ENCODE assay signal across 13 cellular contexts in the genomic region with DNA sequence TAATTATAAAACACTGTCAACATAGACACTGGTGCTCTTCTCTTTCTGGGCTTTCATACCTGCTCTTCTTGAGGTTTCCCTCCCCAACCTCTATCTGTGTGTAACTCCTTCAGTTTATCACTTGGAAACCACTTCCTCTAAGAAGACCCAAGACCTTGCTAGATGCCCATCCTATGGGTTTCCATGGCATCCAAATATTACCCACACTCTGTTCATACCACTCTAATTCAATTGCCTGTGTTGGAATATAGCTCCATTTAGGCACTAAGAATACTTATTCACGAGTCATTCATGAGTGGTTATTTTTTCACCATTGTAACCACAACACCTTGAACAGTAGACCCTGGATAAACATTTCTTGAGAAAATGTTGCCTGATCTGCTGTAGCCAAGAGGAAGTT.
DNase-seq lines count a peak whose midpoint lies in the region; ATAC-seq and TF ChIP-seq lines count a peak whose summit lies in the region.
"Had no signal": no experiment of that assay in that cellular context is flagged by ENCODE, and none has a peak within 500 bp of the region (broad histone marks: within the 10 kb centered on the region; RNA-seq: fewer than 3 reads in every experiment).

No MANE protein-coding gene starts in this region.

- H3K27me3 Mint-ChIP-seq in T-cell: no peaks in the 10 kb centered on the region

- H3K4me3 Mint-ChIP-seq in T-cell: peak overlapping the region in 2 of 3 donors; percentile 5 to 25

- POLR2A ChIA-PET in T-cell (lab: Charles Lee): interaction anchor here (0.9 to 1.3 kb wide), 3 partner anchors 29 to 47 kb away, joined by 3 read pairs; no protein-coding TSS in a partner anchor

- intact Hi-C loops in transverse colon (cut with DNase I; ENCODE audit: low total_unique reads): no loop called here

- no peak for TF ChIP-seq EP300 in transverse colon (IDR thresholded peaks at IDR 0.05; ENCODE audit: low read depth)

- DNase-seq in ACHN: peak; percentile 4
- DNase-seq in GDM1 (lab: John Stamatoyannopoulos, UW): peak; percentile 66
- no peak for DNase-seq in T-cell
- DNase-seq in foreskin keratinocyte: peak in 1 of 2 donors; percentile 42
- DNase-seq in LoVo (ENCODE audit: low spot score): no peak
- no peak for DNase-seq in germinal center (ENCODE audit: low spot score)
- DNase-seq in transverse colon: no peak
- DNase-seq: activated CD8-positive, alpha-beta memory T cell treated with anti-CD3 and anti-CD28 coated beads for 24 hours; NCI-H510A; Peyer's patch; stimulated activated CD4-positive, alpha-beta T cell treated with anti-CD3 and anti-CD28 coated beads, Interleukin-1b, Interleukin-23, amount 100 ng/mL, for 48 hours; uterus had no signal

- H3K27me3 ChIP-seq in foreskin keratinocyte: no peaks in the 10 kb centered on the region
- H3K27me3 ChIP-seq in transverse colon: no peaks in the 10 kb centered on the region
- H3K27me3 ChIP-seq: Peyer's patch, uterus had no signal

- no peak overlapping the region for H3K4me3 ChIP-seq in transverse colon
- H3K4me3 ChIP-seq: Peyer's patch, uterus had no signal

- H3K9me3 ChIP-seq in transverse colon: no peaks in the 10 kb centered on the region
- H3K9me3 ChIP-seq: Peyer's patch, uterus had no signal

- 69 to 71% methylated on average over 1 of the region's 1 CpG for WGBS in transverse colon (ENCODE audit: low coverage in 1 of 2), 2 donors

- H3K4me1 Mint-ChIP-seq in T-cell: peaks cover 34 to 40% (median 38%) of the 10 kb centered on the region in 3 donors

- H3K36me3 ChIP-seq in transverse colon: no peaks in the 10 kb centered on the region
- H3K36me3 ChIP-seq: Peyer's patch, uterus had no signal

- ATAC-seq in T-cell (replicated peaks in 1 of 4): peak in 3 of 4 experiments; percentile 46 to 77 (median 51)
- peak; percentile 78 for ATAC-seq in foreskin keratinocyte
- no peak for ATAC-seq in GM19397 (IDR thresholded peaks at IDR 0.05; ENCODE audit: unreplicated experiment)

- no peaks in the 10 kb centered on the region for H3K36me3 Mint-ChIP-seq in T-cell

- peak overlapping the region; percentile 81 to 82 for H3K27ac Mint-ChIP-seq in T-cell

- H3K9me3 Mint-ChIP-seq in T-cell: no peaks in the 10 kb centered on the region

- H3K27ac ChIP-seq in foreskin keratinocyte (no peak overlapping the region), transverse colon (no peak overlapping the region)
- H3K27ac ChIP-seq: Peyer's patch, uterus had no signal

- TF ChIP-seq CTCF in foreskin keratinocyte (conservative IDR thresholded peaks at IDR 0.05) (no peak), transverse colon (IDR thresholded peaks at IDR 0.05) (no peak)

- TF ChIP-seq POLR2A in transverse colon (IDR thresholded peaks at IDR 0.05): no peak

- H3K4me1 ChIP-seq in foreskin keratinocyte (peaks cover 6% of the 10 kb centered on the region), transverse colon (peaks cover 0 to 20% (median 2%) of the 10 kb centered on the region in 4 donors)
- H3K4me1 ChIP-seq: uterus had no signal

- CTCF ChIA-PET in T-cell (lab: Charles Lee): interaction anchor here in 1 of 2 donors (2.9 kb wide), 1 partner anchor 144 kb away, joined by 10 read pairs; no protein-coding TSS in a partner anchor

- in situ Hi-C loops in ACHN (cut with HindIII; ENCODE audit: low pct_ligation_motif_present, low pct_unique_long_range_greater_than_20kb, low sequenced_read_pairs) (no loop called here), transverse colon (cut with MboI; ENCODE audit: low pct_ligation_motif_present in 1 of 4, low pct_unique_long_range_greater_than_20kb in 1 of 4, low sequenced_read_pairs in 3 of 4) (no loop called here)

Comparison
In these comparisons a context has a peak if more than half of its experiments do, and no peak if none do; other contexts are left out.
1. DNase-seq: peak in ACHN (single experiment) and GDM1 (single experiment); none in T-cell (0 of 34), LoVo (single experiment), germinal center (single experiment) and transverse colon (single experiment).